Comparison of ENCODE assay signal across 8 cellular contexts in genomic region chr7:112383671-112384417, GRCh38.
DNase-seq lines count a peak whose midpoint lies in the region; ATAC-seq and TF ChIP-seq lines count a peak whose summit lies in the region.

No MANE protein-coding gene starts in this region.

- H3K27me3 ChIP-seq in aorta (ENCODE audit: control insufficient read depth in 1 of 2, insufficient read depth in 2 of 2, low read length in 1 of 2) (no peaks in the 10 kb centered on the region), MG63 (no peaks in the 10 kb centered on the region)

- ATAC-seq in GM19395 (IDR thresholded peaks at IDR 0.05; ENCODE audit: unreplicated experiment) = peak; percentile 58
- no peak for ATAC-seq in GM18520 (IDR thresholded peaks at IDR 0.05; ENCODE audit: unreplicated experiment)
- no peak for ATAC-seq in aorta (ENCODE audit: low FRiP score)

- peak; percentile 50 for TF ChIP-seq CTCF in C4-2B (conservative IDR thresholded peaks at IDR 0.05)

- H3K9me3 ChIP-seq in aorta (ENCODE audit: control insufficient read depth, low read length) = no peaks in the 10 kb centered on the region
- H3K9me3 ChIP-seq in MG63 = no peaks in the 10 kb centered on the region

- H3K4me1 ChIP-seq in aorta (ENCODE audit: control insufficient read depth in 1 of 2, insufficient read depth in 2 of 2, low read length in 2 of 2) = no peaks in the 10 kb centered on the region

- H3K4me3 ChIP-seq in aorta (ENCODE audit: low read length in 2 of 2) = no peak overlapping the region
- H3K4me3 ChIP-seq in MG63 = no peak overlapping the region

- H3K27ac ChIP-seq in C4-2B = no peak overlapping the region
- no peak overlapping the region for H3K27ac ChIP-seq in aorta (ENCODE audit: low read depth in 1 of 2, low read length in 2 of 2)

- intact Hi-C loops in aorta (cut with DNase I) = no loop called here

- WGBS in aorta, 2 donors = 68 to 74% methylated on average over 11 of the region's 11 CpGs

- H3K36me3 ChIP-seq in aorta (ENCODE audit: control insufficient read depth in 1 of 2, insufficient read depth in 2 of 2, low read length in 1 of 2) = no peaks in the 10 kb centered on the region
- H3K36me3 ChIP-seq in MG63 = no peaks in the 10 kb centered on the region

- peak; percentile 9 for DNase-seq in NCI-H128 (lab: John Stamatoyannopoulos, UW; ENCODE audit: unreplicated experiment)
- DNase-seq in fibroblast of peridontal ligament (ENCODE audit: extremely low read depth) = peak; percentile 13
- DNase-seq in aorta = no peak
- no peak for DNase-seq in MG63
- no peak for DNase-seq in stimulated activated naive CD4-positive, alpha-beta T cell (lab: John Stamatoyannopoulos, UW)

Comparison
In these comparisons a context has a peak if more than half of its experiments do, and no peak if none do; other contexts are left out.
1. DNase-seq: peak in NCI-H128 (single experiment) and fibroblast of peridontal ligament (single experiment); none in aorta (0 of 2), MG63 (single experiment) and stimulated activated naive CD4-positive, alpha-beta T cell (0 of 6).